12 cellular contexts compared by ENCODE assay signal in the genomic region with DNA sequence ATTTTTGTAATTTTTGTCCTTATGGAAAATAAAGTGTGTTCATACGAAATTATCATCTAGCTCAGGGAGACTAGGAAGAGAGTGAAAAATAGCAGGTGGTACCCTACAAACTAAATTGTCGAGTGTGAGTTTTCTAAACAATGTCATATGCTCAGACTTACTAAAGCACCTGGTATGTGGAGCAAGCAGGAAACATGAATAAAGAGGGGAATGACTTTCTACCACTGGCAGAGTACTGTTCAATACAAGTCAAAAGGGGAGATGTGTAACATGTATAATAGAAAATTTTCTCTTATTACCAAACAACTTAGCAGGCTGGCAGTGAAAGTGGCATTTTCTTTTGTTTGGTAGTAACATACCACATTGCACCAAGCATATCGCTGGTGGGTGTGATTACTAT. TPM values are rescaled to one million over a fixed set of nuclear protein-coding genes. Genes with fewer than 3 reads are reported as not detected.
DNase-seq lines count a peak whose midpoint lies in the region; ATAC-seq and TF ChIP-seq lines count a peak whose summit lies in the region.
"Had no signal": no experiment of that assay in that cellular context is flagged by ENCODE, and none has a peak within 500 bp of the region (broad histone marks: within the 10 kb centered on the region; RNA-seq: fewer than 3 reads in every experiment).

No MANE protein-coding gene starts in this region.

- H3K36me3 ChIP-seq in right atrium auricular region: no peaks in the 10 kb centered on the region
- H3K36me3 ChIP-seq in heart left ventricle: peaks cover 0 to 25% (median 8%) of the 10 kb centered on the region in 9 donors

- TF ChIP-seq POLR2A in heart left ventricle (IDR thresholded peaks at IDR 0.05): no peak

- H3K36me3 Mint-ChIP-seq in activated T-helper 17 cell treated with anti-CD3 and anti-CD28 coated beads, Interleukin-2, amount 50 U/mL, for 72 hours (ENCODE audit: low read depth): peaks cover 36% of the 10 kb centered on the region

- H3K4me3 ChIP-seq in right atrium auricular region (no peak overlapping the region), heart left ventricle (no peak overlapping the region)

- H3K27ac ChIP-seq in right atrium auricular region (peak overlapping the region; percentile 41 to 81), heart left ventricle (peak overlapping the region in 6 of 12 donors; percentile 9 to 53 (median 33))

- no peak overlapping the region for H3K4me3 Mint-ChIP-seq in activated T-helper 17 cell treated with anti-CD3 and anti-CD28 coated beads, Interleukin-2, amount 50 U/mL, for 72 hours
- H3K4me3 Mint-ChIP-seq: activated naive CD4-positive, alpha-beta T cell treated with anti-CD3 and anti-CD28 coated beads, Interleukin-2, amount 10 ng/mL, durations not matched to agents 7 days and 5 days had no signal

- no peak for DNase-seq in right atrium auricular region (ENCODE audit: low spot score)
- DNase-seq in heart left ventricle: no peak
- DNase-seq in iris pigment epithelial cell (ENCODE audit: low read depth): peak; percentile 55
- DNase-seq in cerebellar nuclear complex (lab: John Stamatoyannopoulos, UW): no peak
- DNase-seq: activated CD4-positive, CD25-positive, alpha-beta regulatory T cell; activated naive CD4-positive, alpha-beta T cell treated with anti-CD3 and anti-CD28 coated beads, Interleukin-2, amount 10 ng/mL, durations not matched to agents 7 days and 5 days; central memory CD4-positive, alpha-beta T cell; OCI-M1 had no signal

- TF ChIP-seq CTCF in right atrium auricular region (IDR thresholded peaks at IDR 0.05): no peak
- TF ChIP-seq CTCF in heart left ventricle (IDR thresholded peaks at IDR 0.05): no peak

- intact Hi-C loops in heart left ventricle (cut with DNase I): no loop called here

- H3K27me3 Mint-ChIP-seq in activated T-helper 17 cell treated with anti-CD3 and anti-CD28 coated beads, Interleukin-2, amount 50 U/mL, for 72 hours: no peaks in the 10 kb centered on the region
- H3K27me3 Mint-ChIP-seq: activated naive CD4-positive, alpha-beta T cell treated with anti-CD3 and anti-CD28 coated beads, Interleukin-2, amount 10 ng/mL, durations not matched to agents 7 days and 5 days had no signal

- H3K27me3 ChIP-seq in right atrium auricular region: no peaks in the 10 kb centered on the region
- no peaks in the 10 kb centered on the region for H3K27me3 ChIP-seq in heart left ventricle

- peaks cover 18% of the 10 kb centered on the region for H3K4me1 Mint-ChIP-seq in activated T-helper 17 cell treated with anti-CD3 and anti-CD28 coated beads, Interleukin-2, amount 50 U/mL, for 72 hours
- H3K4me1 Mint-ChIP-seq: activated naive CD4-positive, alpha-beta T cell treated with anti-CD3 and anti-CD28 coated beads, Interleukin-2, amount 10 ng/mL, durations not matched to agents 7 days and 5 days had no signal

- no peak for ATAC-seq in heart left ventricle
- ATAC-seq in activated T-helper 17 cell treated with anti-CD3 and anti-CD28 coated beads, Interleukin-2, amount 50 U/mL, for 72 hours (replicated peaks): no peak
- no peak for ATAC-seq in GM21360 (IDR thresholded peaks at IDR 0.05; ENCODE audit: unreplicated experiment)
- no peak for ATAC-seq in HG03565 (IDR thresholded peaks at IDR 0.05; ENCODE audit: unreplicated experiment)
- ATAC-seq in HG03442 (IDR thresholded peaks at IDR 0.05; ENCODE audit: unreplicated experiment): no peak

- no peaks in the 10 kb centered on the region for H3K9me3 Mint-ChIP-seq in activated T-helper 17 cell treated with anti-CD3 and anti-CD28 coated beads, Interleukin-2, amount 50 U/mL, for 72 hours
- H3K9me3 Mint-ChIP-seq: activated naive CD4-positive, alpha-beta T cell treated with anti-CD3 and anti-CD28 coated beads, Interleukin-2, amount 10 ng/mL, durations not matched to agents 7 days and 5 days had no signal

- WGBS in heart left ventricle, 4 donors: 73 to 81% (median 77%) methylated on average over 3 of the region's 3 CpGs

- H3K9me3 ChIP-seq in right atrium auricular region: no peaks in the 10 kb centered on the region
- no peaks in the 10 kb centered on the region for H3K9me3 ChIP-seq in heart left ventricle

- peak overlapping the region; percentile 21 for H3K27ac Mint-ChIP-seq in activated T-helper 17 cell treated with anti-CD3 and anti-CD28 coated beads, Interleukin-2, amount 50 U/mL, for 72 hours
- H3K27ac Mint-ChIP-seq: activated naive CD4-positive, alpha-beta T cell treated with anti-CD3 and anti-CD28 coated beads, Interleukin-2, amount 10 ng/mL, durations not matched to agents 7 days and 5 days had no signal

- H3K4me1 ChIP-seq in right atrium auricular region (peaks cover 0 to 65% of the 10 kb centered on the region in 2 donors), heart left ventricle (peaks cover 2 to 75% (median 41%) of the 10 kb centered on the region in 12 donors)

RNA-seq across cellular contexts. Expression of a gene that starts 36.1 kb away (rescaled TPM):
- total RNA-seq in right atrium auricular region: 10 to 100 TPM; 29.9 to 39.9 TPM
- 10 to 100 TPM; 22.6 to 68.9 (median 50.5) TPM for total RNA-seq in heart left ventricle
- polyA plus RNA-seq in heart left ventricle: 10 to 100 TPM; 40.7 to 56.2 TPM
- total RNA-seq in activated T-helper 17 cell treated with anti-CD3 and anti-CD28 coated beads, Interleukin-2, amount 50 U/mL, for 72 hours: 10 to 100 TPM; 59.0 to 91.3 TPM
